8 cellular contexts compared by ENCODE assay signal in the genomic region with DNA sequence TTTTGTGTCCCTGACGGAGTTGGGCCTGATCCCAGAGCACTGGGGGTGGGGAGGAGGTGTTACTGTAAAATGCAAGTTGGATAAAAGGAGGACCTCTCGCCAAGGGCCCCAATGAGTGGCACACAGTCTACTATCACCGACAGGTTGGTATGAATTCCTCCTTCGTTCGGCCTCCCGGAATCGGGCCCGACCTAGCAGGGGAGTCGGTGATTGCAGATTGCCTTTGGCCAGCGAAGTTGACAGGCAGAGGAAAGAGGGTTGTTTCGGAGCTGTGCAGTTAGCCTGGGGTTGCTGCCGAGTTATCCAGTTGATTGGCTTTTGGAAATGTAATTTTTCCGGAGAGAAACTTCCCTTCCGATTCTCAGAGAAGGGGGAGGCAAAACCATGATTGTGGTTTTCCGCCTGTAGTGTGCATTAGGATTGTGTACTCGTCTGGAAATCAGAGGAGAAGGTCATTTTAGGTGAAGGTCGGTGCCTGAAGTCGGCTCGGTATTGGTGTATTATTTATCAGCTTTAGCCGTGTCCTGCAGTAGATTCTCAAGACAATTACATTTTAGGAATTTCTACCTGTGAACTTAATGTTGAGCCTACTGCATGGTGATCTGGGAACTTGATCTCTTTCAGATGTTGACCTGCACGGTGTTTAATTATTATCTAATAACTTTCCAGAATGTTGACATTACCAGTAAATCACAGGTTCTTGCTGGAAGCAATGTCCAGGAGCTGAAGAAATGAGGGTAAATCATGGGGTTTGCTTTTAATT. TPM values are rescaled to one million over a fixed set of nuclear protein-coding genes. Genes with fewer than 3 reads are reported as not detected.
DNase-seq lines count a peak whose midpoint lies in the region; ATAC-seq lines count a peak whose summit lies in the region.

No MANE protein-coding gene starts in this region.

- peak overlapping the region; percentile 81 for H3K27ac ChIP-seq in caudate nucleus (ENCODE audit: low read depth, low read length)
- peak overlapping the region; percentile 84 for H3K27ac ChIP-seq in stomach smooth muscle (ENCODE audit: low read length)

- ATAC-seq in left lobe of liver (peak; percentile 53), HG03457 (IDR thresholded peaks at IDR 0.05; ENCODE audit: unreplicated experiment) (no peak), GM18861 (IDR thresholded peaks at IDR 0.05; ENCODE audit: unreplicated experiment) (no peak)

- no peaks in the 10 kb centered on the region for H3K27me3 ChIP-seq in stomach smooth muscle (ENCODE audit: control insufficient read depth in 1 of 2, insufficient read depth in 2 of 2, low read length in 2 of 2)

- intact Hi-C loops in activated CD4-positive, alpha-beta T cell treated with anti-CD3 and anti-CD28 coated beads, Interleukin-2, amount 10 ng/mL, durations not matched to agents 24 days and 14 days (cut with micrococcal nuclease) = loop anchor here (2.0 to 10.0 kb wide), 3 partner anchors 95 to 857 kb away; no protein-coding TSS in a partner anchor

- no peaks in the 10 kb centered on the region for H3K9me3 ChIP-seq in stomach smooth muscle (ENCODE audit: control insufficient read depth in 2 of 2, low read length in 2 of 2)

- peaks cover 6% of the 10 kb centered on the region for H3K36me3 Mint-ChIP-seq in activated CD4-positive, alpha-beta T cell treated with anti-CD3 and anti-CD28 coated beads, Interleukin-2, amount 10 ng/mL, durations not matched to agents 24 days and 14 days (ENCODE audit: low read depth)

- peak overlapping the region; percentile 90 to 96 for H3K9ac ChIP-seq in stomach smooth muscle (ENCODE audit: low read length in 2 of 2)

- peaks cover 58% of the 10 kb centered on the region for H3K27me3 Mint-ChIP-seq in activated CD4-positive, alpha-beta T cell treated with anti-CD3 and anti-CD28 coated beads, Interleukin-2, amount 10 ng/mL, durations not matched to agents 24 days and 14 days

- H3K4me3 Mint-ChIP-seq in activated CD4-positive, alpha-beta T cell treated with anti-CD3 and anti-CD28 coated beads, Interleukin-2, amount 10 ng/mL, durations not matched to agents 24 days and 14 days = peak overlapping the region; percentile 96

- H3K27ac Mint-ChIP-seq in activated CD4-positive, alpha-beta T cell treated with anti-CD3 and anti-CD28 coated beads, Interleukin-2, amount 10 ng/mL, durations not matched to agents 24 days and 14 days = peak overlapping the region; percentile 87

- H3K4me1 Mint-ChIP-seq in activated CD4-positive, alpha-beta T cell treated with anti-CD3 and anti-CD28 coated beads, Interleukin-2, amount 10 ng/mL, durations not matched to agents 24 days and 14 days = peaks cover 30% of the 10 kb centered on the region

- H3K9me3 Mint-ChIP-seq in activated CD4-positive, alpha-beta T cell treated with anti-CD3 and anti-CD28 coated beads, Interleukin-2, amount 10 ng/mL, durations not matched to agents 24 days and 14 days = peaks cover 4% of the 10 kb centered on the region

- H3K36me3 ChIP-seq in stomach smooth muscle (ENCODE audit: control insufficient read depth in 2 of 2, insufficient read depth in 2 of 2, low read length in 2 of 2) = no peaks in the 10 kb centered on the region

- peaks cover 12% of the 10 kb centered on the region for H3K4me1 ChIP-seq in stomach smooth muscle (ENCODE audit: control insufficient read depth, insufficient read depth, low read length)

- peak; percentile 73 for DNase-seq in activated CD4-positive, alpha-beta T cell treated with anti-CD3 and anti-CD28 coated beads, Interleukin-2, amount 10 ng/mL, durations not matched to agents 24 days and 14 days
- DNase-seq in activated CD4-positive, alpha-beta T cell treated with anti-CD3 and anti-CD28 coated beads, Interleukin-2, amount 50 U/mL, for 4 hours = no peak
- DNase-seq in RPMI8226 (peak; percentile 32), caudate nucleus (lab: John Stamatoyannopoulos, UW) (peak in 13 of 61 donors; percentile 24 to 72 (median 55)), left lobe of liver (ENCODE audit: low spot score) (peak; percentile 82)

- H3K4me3 ChIP-seq in stomach smooth muscle (ENCODE audit: low read length in 2 of 2) = peak overlapping the region; percentile 90 to 99

RNA-seq across cellular contexts. Expression of gene ARHGEF12, which starts 1.1 kb away (rescaled TPM):
- 20.0 and 20.3 TPM in 2 replicates for total RNA-seq in activated CD4-positive, alpha-beta T cell treated with anti-CD3 and anti-CD28 coated beads, Interleukin-2, amount 10 ng/mL, durations not matched to agents 24 days and 14 days
- total RNA-seq in left lobe of liver = 68.7 TPM

RNA-seq across cellular contexts. Expression of gene TLCD5, which starts 12.2 kb away (rescaled TPM):
- 0.76 and 1.2 TPM in 2 replicates for total RNA-seq in activated CD4-positive, alpha-beta T cell treated with anti-CD3 and anti-CD28 coated beads, Interleukin-2, amount 10 ng/mL, durations not matched to agents 24 days and 14 days
- 0.23 TPM for total RNA-seq in left lobe of liver

Comparison
In these comparisons a context has a peak if more than half of its experiments do, and no peak if none do; other contexts are left out.
1. DNase-seq: peak in activated CD4-positive, alpha-beta T cell treated with anti-CD3 and anti-CD28 coated beads, Interleukin-2, amount 10 ng/mL, durations not matched to agents 24 days and 14 days (single experiment), RPMI8226 (single experiment) and left lobe of liver (single experiment); none in activated CD4-positive, alpha-beta T cell treated with anti-CD3 and anti-CD28 coated beads, Interleukin-2, amount 50 U/mL, for 4 hours (0 of 2).